ENCODE assay signal across 1 cellular context in genomic region chr1:35505911-35506798, GRCh38.
TF ChIP-seq lines count a peak whose summit lies in the region.

No MANE protein-coding gene starts in this region.

TF ChIP-seq in HCT116, 20 proteins besides CTCF, POLR2A, EP300 and RAD21 (continued from another document):
- TF ChIP-seq ZBTB33 (IDR thresholded peaks at IDR 0.05; ENCODE audit: extremely low read depth, insufficient replicate concordance, low read length) = no peak
- TF ChIP-seq ELF1 (IDR thresholded peaks at IDR 0.05; ENCODE audit: borderline replicate concordance, low read depth) = no peak
